ENCODE assay signal across 22 cellular contexts in the genomic region with DNA sequence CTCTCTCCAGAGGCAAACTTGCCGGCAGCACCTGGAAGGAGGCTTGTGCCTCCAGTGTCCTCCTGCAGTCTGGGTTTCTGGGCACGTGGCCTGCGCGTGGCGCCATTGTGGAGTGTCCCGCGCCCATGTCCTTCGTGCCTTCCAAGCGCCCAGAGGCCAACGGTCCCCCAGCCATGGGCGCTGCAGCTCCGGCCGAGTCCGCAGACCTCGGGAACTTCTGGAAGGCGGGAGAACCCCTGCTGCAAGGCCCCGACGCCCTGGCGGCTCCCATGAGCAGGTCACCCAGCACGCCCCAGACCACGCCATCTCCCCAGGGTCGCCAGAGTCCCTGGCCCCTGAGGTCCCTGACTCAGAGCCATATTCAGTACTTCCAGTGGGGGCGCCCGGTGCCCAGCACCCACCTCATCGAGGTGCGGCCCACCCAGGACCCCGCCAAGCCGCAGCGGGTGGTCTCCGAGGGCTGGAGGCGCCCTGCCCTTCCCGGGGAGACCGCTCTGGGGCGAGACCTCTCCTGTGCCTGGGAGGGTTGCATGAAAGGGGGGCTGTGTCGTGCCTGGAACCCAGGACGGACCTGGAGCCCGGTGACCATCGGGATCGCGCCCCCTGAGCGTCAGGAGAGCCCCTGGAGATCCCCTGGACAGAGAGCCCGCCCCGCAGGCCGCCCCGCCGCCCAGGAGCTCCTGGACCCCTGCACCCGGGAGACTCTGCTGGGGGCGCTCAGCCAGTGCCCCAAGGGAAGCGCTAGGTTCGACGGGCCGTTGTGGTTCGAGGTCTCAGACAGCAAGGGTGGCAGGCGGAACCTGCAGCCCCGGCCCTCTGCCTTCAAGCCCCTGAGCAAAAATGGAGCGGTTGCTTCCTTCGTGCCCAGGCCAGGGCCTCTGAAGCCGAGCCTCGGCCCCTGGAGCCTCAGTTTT. TPM values are rescaled to one million over a fixed set of nuclear protein-coding genes. Genes with fewer than 3 reads are reported as not detected.
"Had no signal": no experiment of that assay in that cellular context is flagged by ENCODE, and none has a peak within 500 bp of the region (broad histone marks: within the 10 kb centered on the region; RNA-seq: fewer than 3 reads in every experiment).

A gene (plus strand): TSS at position 135 of the 914 bp plus-strand sequence. CDS start 39 bp downstream, at position 174.

- ATAC-seq: effector memory CD8-positive, alpha-beta T cell; left lobe of liver; mucosa of descending colon; naive thymus-derived CD8-positive, alpha-beta T cell; pancreas had no signal

- H3K4me2 ChIP-seq: hepatocyte had no signal

- H3K27ac ChIP-seq: epithelial cell of prostate, esophagus muscularis mucosa, hepatocyte, pancreas, prostate gland, sigmoid colon, skin epidermis, thoracic aorta, transverse colon had no signal

- H3K79me2 ChIP-seq: hepatocyte had no signal

- H3K27me3 Mint-ChIP-seq: dendritic cell treated with granulocyte-macrophage colony-stimulating factor and Interleukin-4, amounts not matched to agents 40 ng/mL and 50 ng/mL, for 4 days; effector memory CD8-positive, alpha-beta T cell; naive thymus-derived CD8-positive, alpha-beta T cell; stimulated activated naive CD8-positive, alpha-beta T cell treated with anti-CD3 and anti-CD28 coated beads, Interleukin-15, Interleukin-2, amounts not matched to agents 100 ng/mL and 50 ng/mL, for 24 hours had no signal

- H3K9me3 ChIP-seq: esophagus muscularis mucosa, pancreas, prostate gland, thoracic aorta had no signal

- H3K36me3 ChIP-seq: esophagus muscularis mucosa, pancreas, prostate gland, sigmoid colon, thoracic aorta, transverse colon had no signal

- H3K27ac Mint-ChIP-seq: dendritic cell treated with granulocyte-macrophage colony-stimulating factor and Interleukin-4, amounts not matched to agents 40 ng/mL and 50 ng/mL, for 4 days; effector memory CD8-positive, alpha-beta T cell; naive thymus-derived CD8-positive, alpha-beta T cell; stimulated activated naive CD8-positive, alpha-beta T cell treated with anti-CD3 and anti-CD28 coated beads, Interleukin-15, Interleukin-2, amounts not matched to agents 100 ng/mL and 50 ng/mL, for 24 hours had no signal

- DNase-seq: effector memory CD8-positive, alpha-beta T cell; kidney glomerular epithelial cell; mucosa of descending colon; naive thymus-derived CD8-positive, alpha-beta T cell; sigmoid colon; stimulated activated CD4-positive, alpha-beta T cell treated with anti-CD3 and anti-CD28 coated beads, Interleukin-12 subunit alpha, Interleukin-12 subunit beta, amount 100 ng/mL, for 4 hours; transverse colon had no signal

- H3K4me1 Mint-ChIP-seq: naive thymus-derived CD8-positive, alpha-beta T cell had no signal

- H2AFZ ChIP-seq: hepatocyte had no signal

- H3K4me1 ChIP-seq: esophagus muscularis mucosa, pancreas, prostate gland, sigmoid colon, transverse colon had no signal

- H3K36me3 Mint-ChIP-seq: naive thymus-derived CD8-positive, alpha-beta T cell had no signal

- H3K4me3 Mint-ChIP-seq: dendritic cell treated with granulocyte-macrophage colony-stimulating factor and Interleukin-4, amounts not matched to agents 40 ng/mL and 50 ng/mL, for 4 days; effector memory CD8-positive, alpha-beta T cell; naive thymus-derived CD8-positive, alpha-beta T cell; stimulated activated naive CD8-positive, alpha-beta T cell treated with anti-CD3 and anti-CD28 coated beads, Interleukin-15, Interleukin-2, amounts not matched to agents 100 ng/mL and 50 ng/mL, for 24 hours had no signal

- H3K27me3 ChIP-seq: esophagus muscularis mucosa, hepatocyte, pancreas, sigmoid colon, transverse colon had no signal

- H3K4me3 ChIP-seq: esophagus muscularis mucosa, hepatocyte, mucosa of descending colon, pancreas, prostate gland, sigmoid colon, skin epidermis, thoracic aorta, transverse colon had no signal

RNA-seq across cellular contexts. Expression of the gene that starts here (rescaled TPM):
- total RNA-seq: esophagus muscularis mucosa; fibroblast of villous mesenchyme; hepatocyte; left lobe of liver; lower leg skin; mucosa of descending colon; naive thymus-derived CD8-positive, alpha-beta T cell; pancreas; renal cortical epithelial cell; sigmoid colon; subcutaneous adipose tissue; thoracic aorta; transverse colon had no signal
- polyA plus RNA-seq: hepatocyte; naive thymus-derived CD8-positive, alpha-beta T cell; neural cell; pancreas; sigmoid colon had no signal
